In the genomic region with DNA sequence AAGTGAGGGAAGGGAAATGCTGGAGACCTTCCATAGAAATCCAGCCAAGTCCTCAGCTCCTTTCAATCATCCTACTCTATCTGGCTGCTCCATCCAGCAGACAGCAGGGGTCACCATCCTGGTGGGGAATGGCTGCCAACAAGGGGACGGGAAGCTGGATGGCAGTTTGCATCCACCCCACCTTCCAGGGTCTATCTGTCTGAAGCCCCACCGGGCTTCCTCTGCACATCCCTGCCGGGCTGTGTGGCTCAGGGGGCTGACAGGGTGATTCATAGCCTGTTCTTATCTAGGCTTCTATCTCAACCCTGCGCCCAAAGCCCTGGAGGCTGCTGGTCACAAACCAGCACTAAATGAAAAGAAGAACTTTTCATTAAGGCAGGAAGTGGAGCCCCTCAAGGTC, we compare ENCODE assay signal across 9 cellular contexts. TPM values are rescaled to one million over a fixed set of nuclear protein-coding genes. Genes with fewer than 3 reads are reported as not detected.
DNase-seq lines count a peak whose midpoint lies in the region; ATAC-seq and TF ChIP-seq lines count a peak whose summit lies in the region.
"Had no signal": no experiment of that assay in that cellular context is flagged by ENCODE, and none has a peak within 500 bp of the region (broad histone marks: within the 10 kb centered on the region; RNA-seq: fewer than 3 reads in every experiment).

No MANE protein-coding gene starts in this region.

- DNase-seq in D341Med (ENCODE audit: low spot score), result peak; percentile 29
- DNase-seq in NAMALWA (ENCODE audit: low spot score), result peak; percentile 39
- DNase-seq in lower lobe of right lung, result no peak
- DNase-seq in tibial nerve (ENCODE audit: low spot score in 2 of 2), result no peak
- DNase-seq in NCI-H510A treated with DMSO at 0.1 percent for 48 hours (lab: John Stamatoyannopoulos, UW), result no peak
- DNase-seq in NCI-H1694 (lab: John Stamatoyannopoulos, UW), result no peak

- H3K27me3 Mint-ChIP-seq in brain, result peaks cover 6% of the 10 kb centered on the region

- peak overlapping the region; percentile 81 to 89 (median 84) for H3K4me3 Mint-ChIP-seq in brain

- H3K27ac ChIP-seq in lower lobe of right lung (peak overlapping the region; percentile 61), tibial nerve (peak overlapping the region in 1 of 4 donors; percentile 15)
- H3K27ac ChIP-seq: KMS-11 had no signal

- intact Hi-C loops in lower lobe of right lung (cut with DNase I), result no loop called here

- H3K36me3 ChIP-seq in lower lobe of right lung (no peaks in the 10 kb centered on the region), tibial nerve (no peaks in the 10 kb centered on the region)

- H3K27me3 ChIP-seq in lower lobe of right lung (ENCODE audit: low read depth) (no peaks in the 10 kb centered on the region), tibial nerve (no peaks in the 10 kb centered on the region)

- H3K9me3 Mint-ChIP-seq in brain, result no peaks in the 10 kb centered on the region

- peak overlapping the region; percentile 69 for H3K4me3 ChIP-seq in lower lobe of right lung
- H3K4me3 ChIP-seq in tibial nerve, result peak overlapping the region in 3 of 4 donors; percentile 56 to 68 (median 64)

- TF ChIP-seq CTCF in brain (conservative IDR thresholded peaks at IDR 0.05), result peak in 1 of 2 experiments; percentile 20
- TF ChIP-seq CTCF in lower lobe of right lung (IDR thresholded peaks at IDR 0.05), result no peak
- TF ChIP-seq CTCF in tibial nerve (IDR thresholded peaks at IDR 0.05), result no peak

- H3K4me1 ChIP-seq in lower lobe of right lung (peaks cover 14% of the 10 kb centered on the region), tibial nerve (peaks cover 0 to 19% (median 0%) of the 10 kb centered on the region in 4 donors)

- TF ChIP-seq POLR2A in tibial nerve (IDR thresholded peaks at IDR 0.05), result no peak

- peak overlapping the region in 1 of 5 experiments; percentile 46 for H3K27ac Mint-ChIP-seq in brain

- WGBS in tibial nerve, 2 donors, result 17 to 19% methylated on average over 4 of the region's 4 CpGs

- no peak for TF ChIP-seq EP300 in tibial nerve (IDR thresholded peaks at IDR 0.05)

- H3K9me3 ChIP-seq in lower lobe of right lung (no peaks in the 10 kb centered on the region), tibial nerve (no peaks in the 10 kb centered on the region)

- H3K4me1 Mint-ChIP-seq in brain, result peaks cover 34% of the 10 kb centered on the region

- H3K36me3 Mint-ChIP-seq in brain, result no peaks in the 10 kb centered on the region

- peak; percentile 15 to 34 for ATAC-seq in lower lobe of right lung
- no peak for ATAC-seq in HG03460 (IDR thresholded peaks at IDR 0.05; ENCODE audit: unreplicated experiment)

RNA-seq across cellular contexts. Expression of a gene that starts 1.1 kb away (rescaled TPM):
- polyA plus RNA-seq in brain (ENCODE audit: insufficient read depth, low read depth, low replicate concordance), result 5.1 TPM
- total RNA-seq in lower lobe of right lung (23.6 TPM), tibial nerve (10 to 100 TPM; 21.9 to 71.2 (median 28.8) TPM)

RNA-seq across cellular contexts. Expression of a gene that starts 45.3 kb away (rescaled TPM):
- polyA plus RNA-seq in brain (ENCODE audit: insufficient read depth, low read depth, low replicate concordance), result not detected
- total RNA-seq in lower lobe of right lung (not detected), tibial nerve (not detected)

Comparison
In these comparisons a context has a peak if more than half of its experiments do, and no peak if none do; other contexts are left out.
1. DNase-seq: peak in D341Med (single experiment) and NAMALWA (single experiment); none in lower lobe of right lung (single experiment), tibial nerve (0 of 2), NCI-H510A treated with DMSO at 0.1 percent for 48 hours (single experiment) and NCI-H1694 (single experiment).